In the genomic region with DNA sequence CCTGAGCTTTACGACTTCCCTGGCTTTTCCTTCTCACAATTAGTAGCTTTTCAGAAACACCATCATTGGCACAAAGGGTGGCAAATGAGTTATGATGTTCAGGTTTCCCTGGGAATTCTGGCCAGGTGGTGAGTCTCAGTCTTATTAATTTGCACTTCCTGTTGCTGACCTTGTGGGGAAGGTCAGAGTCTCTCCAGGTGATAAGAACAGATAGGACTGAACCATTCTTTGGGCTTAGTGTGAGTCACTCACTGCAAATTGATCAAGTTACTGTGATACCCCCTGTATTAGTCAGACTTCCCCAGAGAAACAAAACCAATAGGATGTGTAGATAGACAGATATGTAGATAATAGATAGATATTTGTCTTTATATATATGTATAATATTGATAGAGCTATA, we compare ENCODE assay signal across 24 cellular contexts. TPM values are rescaled to one million over a fixed set of nuclear protein-coding genes. Genes with fewer than 3 reads are reported as not detected.
"Had no signal": no experiment of that assay in that cellular context is flagged by ENCODE, and none has a peak within 500 bp of the region (broad histone marks: within the 10 kb centered on the region; RNA-seq: fewer than 3 reads in every experiment).

No MANE protein-coding gene starts in this region.

- DNase-seq: colonic mucosa; dermis blood vessel endothelial cell; esophagus squamous epithelium; heart left ventricle; hippocampal formation; left colon; left ventricle myocardium superior; naive thymus-derived CD4-positive, alpha-beta T cell; nephron progenitor cell; psoas muscle; retina; spleen; stimulated activated CD4-positive, alpha-beta T cell treated with anti-CD3 and anti-CD28 coated beads, Interleukin-15, amount 100 ng/mL, for 24 hours; stimulated activated CD4-positive, alpha-beta T cell treated with anti-CD3 and anti-CD28 coated beads, Interleukin-1b, Interleukin-23, amount 100 ng/mL, for 48 hours; stimulated activated CD4-positive, alpha-beta T cell treated with anti-CD3 and anti-CD28 coated beads, Interleukin-4, amount 100 ng/mL, for 24 hours; stimulated activated naive CD8-positive, alpha-beta T cell treated with anti-CD3 and anti-CD28 coated beads, Interleukin-15, amount 100 ng/mL, for 72 hours; transverse colon had no signal

- H3K9me3 Mint-ChIP-seq: naive thymus-derived CD4-positive, alpha-beta T cell; nephron progenitor cell; stimulated activated memory B cell treated with anti-CD40 and anti-IgM and Interleukin-4, amounts not matched to agents 10 μg/mL and 1 μg/mL and 100 μg/mL, for 72 hours; stimulated activated naive CD8-positive, alpha-beta T cell treated with anti-CD3 and anti-CD28 coated beads, Interleukin-15, amount 100 ng/mL, for 72 hours had no signal

- H3K27ac ChIP-seq: colonic mucosa, esophagus squamous epithelium, heart left ventricle, psoas muscle, spleen, thoracic aorta, transverse colon had no signal

- ATAC-seq: heart left ventricle; left colon; left ventricle myocardium superior; naive thymus-derived CD4-positive, alpha-beta T cell; psoas muscle; sciatic nerve; stimulated activated memory B cell treated with anti-CD40 and anti-IgM and Interleukin-4, amounts not matched to agents 10 μg/mL and 1 μg/mL and 100 μg/mL, for 72 hours; stimulated activated naive CD8-positive, alpha-beta T cell treated with anti-CD3 and anti-CD28 coated beads, Interleukin-15, amount 100 ng/mL, for 72 hours had no signal

- H3K27ac Mint-ChIP-seq: naive thymus-derived CD4-positive, alpha-beta T cell; nephron progenitor cell; stimulated activated memory B cell treated with anti-CD40 and anti-IgM and Interleukin-4, amounts not matched to agents 10 μg/mL and 1 μg/mL and 100 μg/mL, for 72 hours; stimulated activated naive CD8-positive, alpha-beta T cell treated with anti-CD3 and anti-CD28 coated beads, Interleukin-15, amount 100 ng/mL, for 72 hours had no signal

- H3K36me3 Mint-ChIP-seq: naive thymus-derived CD4-positive, alpha-beta T cell; stimulated activated memory B cell treated with anti-CD40 and anti-IgM and Interleukin-4, amounts not matched to agents 10 μg/mL and 1 μg/mL and 100 μg/mL, for 72 hours had no signal

- H3K36me3 ChIP-seq: colonic mucosa, esophagus squamous epithelium, heart left ventricle, spleen, thoracic aorta, transverse colon had no signal

- H3K4me1 ChIP-seq: colonic mucosa, psoas muscle, spleen, transverse colon had no signal

- H3K4me3 Mint-ChIP-seq: naive thymus-derived CD4-positive, alpha-beta T cell; nephron progenitor cell; stimulated activated memory B cell treated with anti-CD40 and anti-IgM and Interleukin-4, amounts not matched to agents 10 μg/mL and 1 μg/mL and 100 μg/mL, for 72 hours; stimulated activated naive CD8-positive, alpha-beta T cell treated with anti-CD3 and anti-CD28 coated beads, Interleukin-15, amount 100 ng/mL, for 72 hours had no signal

- H3K27me3 Mint-ChIP-seq: stimulated activated naive CD8-positive, alpha-beta T cell treated with anti-CD3 and anti-CD28 coated beads, Interleukin-15, amount 100 ng/mL, for 72 hours had no signal

- H3K4me1 Mint-ChIP-seq: stimulated activated memory B cell treated with anti-CD40 and anti-IgM and Interleukin-4, amounts not matched to agents 10 μg/mL and 1 μg/mL and 100 μg/mL, for 72 hours had no signal

- H3K9me3 ChIP-seq: colonic mucosa, esophagus squamous epithelium, heart left ventricle, psoas muscle, spleen, thoracic aorta, transverse colon had no signal

- H3K27me3 ChIP-seq: colonic mucosa, esophagus squamous epithelium, heart left ventricle, spleen, transverse colon had no signal

- H3K4me3 ChIP-seq: colonic mucosa, esophagus squamous epithelium, heart left ventricle, lung, psoas muscle, spleen, thoracic aorta, transverse colon had no signal

RNA-seq across cellular contexts. Expression of gene RANBP3L, which starts 53.8 kb away (rescaled TPM):
- total RNA-seq: dermis blood vessel endothelial cell; epithelial cell of proximal tubule; kidney epithelial cell; mesenteric fat pad; naive thymus-derived CD4-positive, alpha-beta T cell had no signal
- polyA plus RNA-seq: naive thymus-derived CD4-positive, alpha-beta T cell had no signal
